ENCODE assay signal across 11 cellular contexts in the genomic region with DNA sequence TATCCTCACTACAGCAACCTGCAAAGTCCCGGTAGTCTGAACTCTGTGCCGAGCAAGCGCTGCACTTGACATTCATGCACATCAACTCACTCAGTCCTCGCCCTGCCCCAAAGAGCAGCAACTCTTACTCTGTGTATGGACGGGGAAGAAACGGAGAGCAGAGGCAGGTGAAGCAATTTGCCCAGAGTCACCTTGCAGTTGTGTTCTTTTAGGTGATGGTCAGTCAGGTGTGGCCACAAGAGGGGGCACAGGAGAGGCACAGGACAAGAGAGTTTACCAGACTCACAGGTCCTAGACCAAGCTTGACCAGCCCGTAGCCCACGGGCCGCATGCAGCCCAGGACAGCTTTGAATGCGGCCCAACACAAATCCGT. TPM values are rescaled to one million over a fixed set of nuclear protein-coding genes. Genes with fewer than 3 reads are reported as not detected.
DNase-seq lines count a peak whose midpoint lies in the region; ATAC-seq, FAIRE-seq and TF ChIP-seq lines count a peak whose summit lies in the region.
"Had no signal": no experiment of that assay in that cellular context is flagged by ENCODE, and none has a peak within 500 bp of the region (broad histone marks: within the 10 kb centered on the region; RNA-seq: fewer than 3 reads in every experiment).

No MANE protein-coding gene starts in this region.

- H2AFZ ChIP-seq in endothelial cell of umbilical vein (ENCODE audit: low read depth, low read length), result no peak overlapping the region
- no peak overlapping the region for H2AFZ ChIP-seq in neuronal stem cell (ENCODE audit: low read length)

- no peaks in the 10 kb centered on the region for H3K79me2 ChIP-seq in endothelial cell of umbilical vein (ENCODE audit: control insufficient read depth, insufficient read depth, low read length)

- H2BK12ac ChIP-seq in neuronal stem cell (ENCODE audit: low read length), result no peak overlapping the region

- TF ChIP-seq CTCF in endothelial cell of umbilical vein (IDR thresholded peaks at IDR 0.05; ENCODE audit: extremely low read depth in 1 of 2, insufficient read depth in 1 of 2, low read depth in 1 of 2, low read length in 2 of 2), result peak in 1 of 2 donors; percentile 25

- H3K18ac ChIP-seq in neuronal stem cell (ENCODE audit: low read length), result no peak overlapping the region

- H2BK120ac ChIP-seq in neuronal stem cell (ENCODE audit: low read depth, low read length), result no peak overlapping the region

- H2BK15ac ChIP-seq in neuronal stem cell (ENCODE audit: low read length), result no peak overlapping the region

- H3K4ac ChIP-seq in neuronal stem cell (ENCODE audit: low read length), result no peak overlapping the region

- no peaks in the 10 kb centered on the region for H4K20me1 ChIP-seq in endothelial cell of umbilical vein (replicated peaks; ENCODE audit: control insufficient read depth, extremely low read depth, insufficient read depth, low read length)

- no peaks in the 10 kb centered on the region for H3K36me3 ChIP-seq in H7 (replicated peaks; ENCODE audit: control insufficient read depth, insufficient read depth, low read length)
- no peaks in the 10 kb centered on the region for H3K36me3 ChIP-seq in endothelial cell of umbilical vein (ENCODE audit: control insufficient read depth in 2 of 2, extremely low read depth in 1 of 2, insufficient read depth in 2 of 2, low read length in 2 of 2)
- H3K36me3 ChIP-seq in neuronal stem cell (replicated peaks in 1 of 2; ENCODE audit: control insufficient read depth in 2 of 2, insufficient read depth in 2 of 2, low read length in 2 of 2), result peaks cover 0 to 37% of the 10 kb centered on the region in 2 donors

- WGBS in neuronal stem cell (ENCODE audit: extremely low coverage in 2 of 2, insufficient read length in 2 of 2, insufficient replicate concordance in 1 of 2), 2 donors, result no CpG with 5 or more reads among the region's 11 CpGs

- intact Hi-C loops in endothelial cell of umbilical vein (cut with micrococcal nuclease), result no loop called here

- peak overlapping the region; percentile 57 for H3K23ac ChIP-seq in neuronal stem cell (ENCODE audit: low read depth, low read length, poor library complexity)

- no peak overlapping the region for H3K4me3 ChIP-seq in H7 (ENCODE audit: insufficient read depth, low read depth, low read length)
- no peak overlapping the region for H3K4me3 ChIP-seq in endothelial cell of umbilical vein (replicated peaks in 1 of 3; ENCODE audit: insufficient read depth in 1 of 3, low read depth in 1 of 3, low read length in 3 of 3)
- no peak overlapping the region for H3K4me3 ChIP-seq in neuronal stem cell (ENCODE audit: low read length in 2 of 2)

- peak overlapping the region; percentile 58 for H3K14ac ChIP-seq in neuronal stem cell (ENCODE audit: low read length)

- no peak for ATAC-seq in GM19395 (IDR thresholded peaks at IDR 0.05; ENCODE audit: unreplicated experiment)
- ATAC-seq: stimulated activated memory B cell treated with anti-CD40 and anti-IgM and Interleukin-4, amounts not matched to agents 10 μg/mL and 1 μg/mL and 100 μg/mL, for 72 hours had no signal

- H3K9me1 ChIP-seq in endothelial cell of umbilical vein (replicated peaks; ENCODE audit: control insufficient read depth, extremely low read depth, insufficient read depth, low read length), result no peaks in the 10 kb centered on the region

- H3K9ac ChIP-seq in endothelial cell of umbilical vein (replicated peaks; ENCODE audit: extremely low read depth, insufficient read depth, low read length) (no peak overlapping the region), neuronal stem cell (ENCODE audit: low read depth, low read length, poor library complexity) (no peak overlapping the region)

- POLR2A ChIA-PET in endothelial cell of umbilical vein (lab: Charles Lee), result no interaction called here

- H3K79me1 ChIP-seq in neuronal stem cell (ENCODE audit: low read depth, low read length), result no peaks in the 10 kb centered on the region

- H3K4me2 ChIP-seq in endothelial cell of umbilical vein (ENCODE audit: insufficient read depth, low read length), result no peak overlapping the region
- H3K4me2 ChIP-seq in neuronal stem cell (ENCODE audit: insufficient read depth, low read length, poor library complexity, severe bottlenecking), result no peak overlapping the region

- H4K91ac ChIP-seq in neuronal stem cell (ENCODE audit: low read depth, low read length, poor library complexity), result no peak overlapping the region

- FAIRE-seq in endothelial cell of umbilical vein (lab: Jason Lieb, UNC), result no peak

- H3K4me1 ChIP-seq in endothelial cell of umbilical vein (ENCODE audit: control insufficient read depth, extremely low read depth, insufficient read depth, low read length) (no peaks in the 10 kb centered on the region), neuronal stem cell (ENCODE audit: control insufficient read depth in 2 of 2, insufficient read depth in 1 of 2, low read depth in 1 of 2, low read length in 2 of 2) (no peaks in the 10 kb centered on the region)

- no peak overlapping the region for H2AK5ac ChIP-seq in neuronal stem cell (ENCODE audit: low read depth, low read length)

- CTCF ChIA-PET in endothelial cell of umbilical vein (lab: Charles Lee), result interaction anchor here (0.6 to 1.0 kb wide), 3 partner anchors 20 to 118 kb away, joined by 4 read pairs; no protein-coding TSS in a partner anchor

- BruUV-seq in endothelial cell of umbilical vein (replicated peaks; lab: Mats Ljungman, UMichigan), result no TSS peak

- no peak for TF ChIP-seq POLR2A in endothelial cell of umbilical vein (IDR thresholded peaks at IDR 0.05; ENCODE audit: low read depth, low read length)

- peaks cover 1% of the 10 kb centered on the region; the same call in 1 of the 2 replicates for H3K27me3 ChIP-seq in H7 (ENCODE audit: control insufficient read depth, insufficient read depth, low read length)
- H3K27me3 ChIP-seq in endothelial cell of umbilical vein (ENCODE audit: control insufficient read depth in 2 of 2, insufficient read depth in 2 of 2, low read length in 2 of 2), result peaks cover 5% of the 10 kb centered on the region in 2 experiments
- H3K27me3 ChIP-seq in neuronal stem cell (ENCODE audit: control insufficient read depth in 3 of 3, insufficient read depth in 3 of 3, low read depth in 1 of 3, low read length in 3 of 3), result no peaks in the 10 kb centered on the region

- no peak overlapping the region for H4K8ac ChIP-seq in neuronal stem cell (ENCODE audit: low read depth, low read length)

- no peak overlapping the region for H3K27ac ChIP-seq in endothelial cell of umbilical vein (ENCODE audit: insufficient read depth, low read depth, low read length)
- H3K27ac ChIP-seq in neuronal stem cell (replicated peaks; ENCODE audit: low read length), result no peak overlapping the region

- dilution Hi-C loops in endothelial cell of umbilical vein (cut with MboI; ENCODE audit: extremely low pct_ligation_motif_present, low sequenced_read_pairs), result no loop called here

- DNase-seq in H7 (peak; percentile 80), NCI-H69 (lab: John Stamatoyannopoulos, UW) (peak; percentile 69), endothelial cell of umbilical vein (ENCODE audit: low read depth, low spot score) (peak; percentile 11), neuronal stem cell (ENCODE audit: low spot score) (no peak), NCI-H748 (lab: John Stamatoyannopoulos, UW; ENCODE audit: unreplicated experiment) (no peak), NCI-H2107 treated with DMSO at 0.1 percent for 48 hours (lab: John Stamatoyannopoulos, UW; ENCODE audit: unreplicated experiment) (no peak)
- DNase-seq: activated CD8-positive, alpha-beta memory T cell treated with anti-CD3 and anti-CD28 coated beads, Interleukin-2, amount 50 U/mL, for 48 hours; NCI-H1930 had no signal

- H2BK5ac ChIP-seq in neuronal stem cell (ENCODE audit: low read length), result no peak overlapping the region

- H3K9me3 ChIP-seq in endothelial cell of umbilical vein (replicated peaks; ENCODE audit: control insufficient read depth, insufficient read depth, low read length) (no peaks in the 10 kb centered on the region), neuronal stem cell (replicated peaks in 1 of 2; ENCODE audit: control insufficient read depth in 2 of 2, insufficient read depth in 1 of 2, low read depth in 1 of 2, low read length in 2 of 2) (no peaks in the 10 kb centered on the region)

TF ChIP-seq in endothelial cell of umbilical vein, 7 proteins besides CTCF, POLR2A, EP300 and RAD21:
- TF ChIP-seq GATA2 (IDR thresholded peaks at IDR 0.05; ENCODE audit: insufficient read depth, insufficient read length, low read depth, low read length), result no peak
- no peak for TF ChIP-seq MYC (IDR thresholded peaks at IDR 0.05; ENCODE audit: low read depth, low read length)
- TF ChIP-seq JUN (IDR thresholded peaks at IDR 0.05; ENCODE audit: borderline replicate concordance, insufficient read depth, insufficient read length, low read depth), result no peak
- no peak for TF ChIP-seq FOS (IDR thresholded peaks at IDR 0.05; ENCODE audit: borderline replicate concordance, insufficient read depth, low read length)
- TF ChIP-seq POLR2AphosphoS5 (IDR thresholded peaks at IDR 0.05; ENCODE audit: insufficient read depth, low read depth, low read length), result no peak
- no peak for TF ChIP-seq EZH2 (IDR thresholded peaks at IDR 0.05; ENCODE audit: borderline replicate concordance, low read depth, low read length, severe bottlenecking)
- TF ChIP-seq, protein P1, sequence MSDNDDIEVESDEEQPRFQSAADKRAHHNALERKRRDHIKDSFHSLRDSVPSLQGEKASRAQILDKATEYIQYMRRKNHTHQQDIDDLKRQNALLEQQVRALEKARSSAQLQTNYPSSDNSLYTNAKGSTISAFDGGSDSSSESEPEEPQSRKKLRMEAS (IDR thresholded peaks at IDR 0.05; ENCODE audit: insufficient read depth, insufficient read length), result no peak

RNA-seq across cellular contexts. Expression of a gene that starts 39.1 kb away (rescaled TPM):
- 0.42 and 0.67 TPM in 2 replicates for total RNA-seq in H7 (2014; rRNA removed; shearing (Covaris generic))
- 3.9 and 4.5 TPM in 2 replicates for total RNA-seq in endothelial cell of umbilical vein
- 2.1 and 3.7 TPM in 2 replicates for polyA plus RNA-seq in endothelial cell of umbilical vein
- 1.4 and 1.7 TPM in 2 replicates for polyA plus RNA-seq in endothelial cell of umbilical vein (2011; cell fraction: cytosol; rRNA removed)
- 3.6 and 4.1 TPM in 2 replicates for polyA plus RNA-seq in endothelial cell of umbilical vein (2011; cell fraction: nucleus; rRNA removed)
- 8.0 and 14.0 TPM in 2 replicates for polyA plus RNA-seq in endothelial cell of umbilical vein (2012)
- polyA minus RNA-seq in endothelial cell of umbilical vein, result 3.8 and 5.2 TPM in 2 replicates
- not detected for polyA minus RNA-seq in endothelial cell of umbilical vein (2011; cell fraction: cytosol; rRNA and poly(A)+ RNA removed)
- polyA minus RNA-seq in endothelial cell of umbilical vein (2011; cell fraction: nucleus; rRNA and poly(A)+ RNA removed), result 2.2 and 2.3 TPM in 2 replicates
- 19.5 TPM for polyA plus RNA-seq in neuronal stem cell (2013, experiment 1 of 2)
- 18.4 TPM for polyA plus RNA-seq in neuronal stem cell (2013, experiment 2 of 2)
- total RNA-seq: Daoy had no signal

Comparison
In these comparisons a context has a peak if more than half of its experiments do, and no peak if none do; other contexts are left out.
1. DNase-seq: peak in H7 (single experiment), NCI-H69 (single experiment) and endothelial cell of umbilical vein (single experiment); none in neuronal stem cell (single experiment), NCI-H748 (single experiment) and NCI-H2107 treated with DMSO at 0.1 percent for 48 hours (single experiment).